Comparison of ENCODE assay signal across 8 cellular contexts in genomic region chr2:6865346-6866238, GRCh38. TPM values are rescaled to one million over a fixed set of nuclear protein-coding genes. Genes with fewer than 3 reads are reported as not detected.
A peak's percentile ranks its signal among the peaks of the same experiment; 100 is the strongest.
DNase-seq lines count a peak whose midpoint lies in the region; ATAC-seq lines count a peak whose summit lies in the region.

CMPK2 (minus strand) TSS chr2:6865907; CDS start chr2:6865696, 211 bp downstream.

- ATAC-seq in HG02588 (IDR thresholded peaks at IDR 0.05; ENCODE audit: unreplicated experiment) (peak; percentile 70), left lobe of liver (peak; percentile 86)

- DNase-seq in NCI-H2227 (lab: John Stamatoyannopoulos, UW; ENCODE audit: unreplicated experiment) (peak; percentile 73), NCI-H2227 treated with DMSO at 0.1 percent for 48 hours (lab: John Stamatoyannopoulos, UW) (no peak), NCI-H1048 (lab: John Stamatoyannopoulos, UW) (peak; percentile 20), cerebellum (ENCODE audit: low spot score) (peak; percentile 27), left lobe of liver (ENCODE audit: low spot score) (peak; percentile 80)
- DNase-seq in activated CD4-positive, CD25-positive, alpha-beta regulatory T cell treated with anti-CD3 and anti-CD28 coated beads, Interleukin-2, amount 50 U/mL, for 16 hours (ENCODE audit: low read depth, low spot score): peak; percentile 50
- DNase-seq in stimulated activated CD4-positive, alpha-beta T cell treated with anti-CD3 and anti-CD28 coated beads, Interleukin-4, amount 100 ng/mL, for 48 hours (ENCODE audit: low read depth in 2 of 2): peak; percentile 66 to 68

RNA-seq across cellular contexts. Expression of gene CMPK2, which starts in this region (rescaled TPM):
- total RNA-seq in cerebellum: 7.0 TPM
- total RNA-seq in left lobe of liver: 3.2 TPM
